40 cellular contexts compared by ENCODE assay signal in genomic region chr19:39752795-39753194, GRCh38. TPM values are rescaled to one million over a fixed set of nuclear protein-coding genes. Genes with fewer than 3 reads are reported as not detected.
"Had no signal": no experiment of that assay in that cellular context is flagged by ENCODE, and none has a peak within 500 bp of the region (broad histone marks: within the 10 kb centered on the region; RNA-seq: fewer than 3 reads in every experiment).

No MANE protein-coding gene starts in this region.

- H3K4me3 ChIP-seq: MG63 had no signal

- DNase-seq: Karpas-422, Kasumi-1, MG63, MM.1S, MV-4-11, NCI-H1048, NCI-H1092, NCI-H1092 treated with DMSO at 0.1 percent for 48 hours, NCI-H1105, NCI-H1105 treated with DMSO at 0.1 percent for 48 hours, NCI-H1417, NCI-H1417 treated with DMSO at 0.1 percent for 48 hours, NCI-H1436, NCI-H1436 treated with DMSO at 0.1 percent for 48 hours, NCI-H146, NCI-H1694, NCI-H1694 treated with DMSO at 0.1 percent for 48 hours, NCI-H187, NCI-H187 treated with DMSO at 0.1 percent for 48 hours, NCI-H1930, NCI-H2029, NCI-H2029 treated with DMSO at 0.1 percent for 48 hours, NCI-H2081, NCI-H2081 treated with DMSO at 0.1 percent for 48 hours, NCI-H2107, NCI-H2171, NCI-H2171 treated with DMSO at 0.1 percent for 48 hours, NCI-H2227 treated with DMSO at 0.1 percent for 48 hours, NCI-H226, NCI-H345, NCI-H446, NCI-H446 treated with DMSO at 0.1 percent for 48 hours, NCI-H510A, NCI-H510A treated with DMSO at 0.1 percent for 48 hours, NCI-H524, NCI-H524 treated with DMSO at 0.1 percent for 48 hours had no signal

- H3K36me3 ChIP-seq: MG63 had no signal

- H3K9me3 ChIP-seq: MG63 had no signal

RNA-seq across cellular contexts. Expression of gene CLC, which starts 15.0 kb away (rescaled TPM):
- total RNA-seq: LHCN-M2, M059J, MCF 10A, NCI-H460 had no signal

RNA-seq across cellular contexts. Expression of gene LEUTX, which starts 25.9 kb away (rescaled TPM):
- total RNA-seq: LHCN-M2, M059J, MCF 10A, NCI-H460 had no signal

RNA-seq across cellular contexts. Expression of gene LGALS14, which starts 48.5 kb away (rescaled TPM):
- total RNA-seq: LHCN-M2, M059J, MCF 10A, NCI-H460 had no signal
